Comparison of ENCODE assay signal across 32 cellular contexts in genomic region chr3:148681080-148681479, GRCh38. TPM values are rescaled to one million over a fixed set of nuclear protein-coding genes. Genes with fewer than 3 reads are reported as not detected.
A peak's percentile ranks its signal among the peaks of the same experiment; 100 is the strongest.
DNase-seq lines count a peak whose midpoint lies in the region; ATAC-seq, FAIRE-seq and TF ChIP-seq lines count a peak whose summit lies in the region.
"Had no signal": no experiment of that assay in that cellular context is flagged by ENCODE, and none has a peak within 500 bp of the region (broad histone marks: within the 10 kb centered on the region; RNA-seq: fewer than 3 reads in every experiment).

No MANE protein-coding gene starts in this region.

- H3K9me3 Mint-ChIP-seq in activated CD4-positive, alpha-beta memory T cell treated with anti-CD3 and anti-CD28 coated beads for 36 hours: no peaks in the 10 kb centered on the region
- H3K9me3 Mint-ChIP-seq: activated T-helper 2 cell treated with anti-CD3 and anti-CD28 coated beads, Interferon-gamma antibody, Interleukin-2, Interleukin-4, amounts not matched to agents 10 μg/mL and 5 μg/mL and 100 μg/mL, durations not matched to agents 14 hours and 24 hours and 36 hours; central memory CD8-positive, alpha-beta T cell had no signal

- no peaks in the 10 kb centered on the region for H3K27me3 Mint-ChIP-seq in activated CD4-positive, alpha-beta memory T cell treated with anti-CD3 and anti-CD28 coated beads for 36 hours
- H3K27me3 Mint-ChIP-seq: central memory CD8-positive, alpha-beta T cell had no signal

- H3K4me1 Mint-ChIP-seq in activated CD4-positive, alpha-beta memory T cell treated with anti-CD3 and anti-CD28 coated beads for 36 hours (ENCODE audit: low read depth): no peaks in the 10 kb centered on the region
- H3K4me1 Mint-ChIP-seq: central memory CD8-positive, alpha-beta T cell; stimulated activated effector memory CD8-positive, alpha-beta T cell treated with anti-CD3 and anti-CD28 coated beads, Interleukin-12 subunit alpha, Interleukin-12 subunit beta, amount 100 ng/mL, for 72 hours had no signal

- no peak for TF ChIP-seq EP300 in A549 (IDR thresholded peaks at IDR 0.05)

- in situ Hi-C loops in SK-MEL-5 (cut with HindIII; ENCODE audit: low pct_unique_long_range_greater_than_20kb, low sequenced_read_pairs): no loop called here

- POLR2A ChIA-PET in A549 (lab: Yijun Ruan, JAX): no interaction called here
- POLR2A ChIA-PET in activated CD4-positive, alpha-beta memory T cell treated with anti-CD3 and anti-CD28 coated beads for 36 hours (lab: Charles Lee): no interaction called here

- TF ChIP-seq RAD21 in A549 (conservative IDR thresholded peaks at IDR 0.05 in 1 of 2, IDR thresholded peaks at IDR 0.05 in 1 of 2): no peak

- no peak overlapping the region for H3K27ac Mint-ChIP-seq in activated CD4-positive, alpha-beta memory T cell treated with anti-CD3 and anti-CD28 coated beads for 36 hours
- H3K27ac Mint-ChIP-seq: activated naive CD4-positive, alpha-beta T cell treated with anti-CD3 and anti-CD28 coated beads, Interleukin-2, amount 50 U/mL, for 72 hours; activated T-helper 2 cell treated with anti-CD3 and anti-CD28 coated beads, Interferon-gamma antibody, Interleukin-2, Interleukin-4, amounts not matched to agents 10 μg/mL and 5 μg/mL and 100 μg/mL, durations not matched to agents 14 hours and 24 hours and 36 hours; stimulated activated effector memory CD8-positive, alpha-beta T cell treated with anti-CD3 and anti-CD28 coated beads, Interleukin-12 subunit alpha, Interleukin-12 subunit beta, amount 100 ng/mL, for 72 hours had no signal

- TF ChIP-seq POLR2A in A549 (IDR thresholded peaks at IDR 0.05; ENCODE audit: low read length): no peak

- H3K4me1 ChIP-seq in A549: peaks cover 13% of the 10 kb centered on the region
- H3K4me1 ChIP-seq: upper lobe of right lung had no signal

- CTCF ChIA-PET in A549 (lab: Yijun Ruan, JAX): no interaction called here
- CTCF ChIA-PET in activated CD4-positive, alpha-beta memory T cell treated with anti-CD3 and anti-CD28 coated beads for 36 hours (lab: Charles Lee): no interaction called here

- no peaks in the 10 kb centered on the region for H3K36me3 Mint-ChIP-seq in activated CD4-positive, alpha-beta memory T cell treated with anti-CD3 and anti-CD28 coated beads for 36 hours
- H3K36me3 Mint-ChIP-seq: activated naive CD4-positive, alpha-beta T cell treated with anti-CD3 and anti-CD28 coated beads, Interleukin-2, amount 50 U/mL, for 72 hours; stimulated activated effector memory CD8-positive, alpha-beta T cell treated with anti-CD3 and anti-CD28 coated beads, Interleukin-12 subunit alpha, Interleukin-12 subunit beta, amount 100 ng/mL, for 72 hours had no signal

- no peak overlapping the region for H3K4me3 ChIP-seq in A549
- H3K4me3 ChIP-seq: dorsolateral prefrontal cortex, hepatocyte, smooth muscle cell, upper lobe of right lung had no signal

- no peak for TF ChIP-seq CTCF in A549 (IDR thresholded peaks at IDR 0.05)

- DNase-seq in A549 (ENCODE audit: low read depth in 1 of 2, low spot score in 1 of 2) (peak in 1 of 2 experiments; percentile 38), HCEC 1CT (peak; percentile 79), SK-MEL-5 (ENCODE audit: low read depth, low spot score) (peak; percentile 43), fibroblast of gingiva (ENCODE audit: low read depth) (peak; percentile 37), SHP77 (lab: John Stamatoyannopoulos, UW) (no peak)
- DNase-seq in activated CD8-positive, alpha-beta memory T cell treated with anti-CD3 and anti-CD28 coated beads, Interleukin-2, amount 50 U/mL, for 4 hours: no peak
- DNase-seq in activated CD4-positive, alpha-beta memory T cell treated with anti-CD3 and anti-CD28 coated beads for 36 hours: no peak
- DNase-seq: ACHN; activated CD4-positive, alpha-beta T cell treated with anti-CD3 and anti-CD28 coated beads, Interleukin-2, amount 50 U/mL, for 48 hours; C1 segment of cervical spinal cord; Calu3; dorsolateral prefrontal cortex; KBM-7; mesendoderm; NCI-H146; NCI-H2171 treated with DMSO at 0.1 percent for 48 hours; NCI-H524 treated with DMSO at 0.1 percent for 48 hours; stimulated activated CD4-positive, alpha-beta T cell treated with anti-CD3 and anti-CD28 coated beads, Interleukin-2, amount 100 ng/mL, for 48 hours; substantia nigra; upper lobe of right lung had no signal

- no peaks in the 10 kb centered on the region for H3K9me3 ChIP-seq in A549
- H3K9me3 ChIP-seq: neutrophil, upper lobe of right lung had no signal

- H3K4me2 ChIP-seq in A549: peak overlapping the region; percentile 10; the same call in 1 of the 3 replicates
- H3K4me2 ChIP-seq: hepatocyte, smooth muscle cell had no signal

- ATAC-seq in A549 (peak in 1 of 2 experiments; percentile 86; a peak in 4 of 6 replicates), HG02588 (IDR thresholded peaks at IDR 0.05; ENCODE audit: unreplicated experiment) (no peak)
- ATAC-seq: activated naive CD4-positive, alpha-beta T cell treated with anti-CD3 and anti-CD28 coated beads, Interleukin-2, amount 50 U/mL, for 72 hours; stimulated activated effector memory CD8-positive, alpha-beta T cell treated with anti-CD3 and anti-CD28 coated beads, Interleukin-12 subunit alpha, Interleukin-12 subunit beta, amount 100 ng/mL, for 72 hours; upper lobe of right lung had no signal

- intact Hi-C loops in activated CD4-positive, alpha-beta memory T cell treated with anti-CD3 and anti-CD28 coated beads for 36 hours (cut with micrococcal nuclease): no loop called here

- no peak overlapping the region for H3K27ac ChIP-seq in A549
- H3K27ac ChIP-seq: dorsolateral prefrontal cortex, hepatocyte, neutrophil, upper lobe of right lung had no signal

- H3K4me3 Mint-ChIP-seq in activated CD4-positive, alpha-beta memory T cell treated with anti-CD3 and anti-CD28 coated beads for 36 hours: no peak overlapping the region
- H3K4me3 Mint-ChIP-seq: central memory CD8-positive, alpha-beta T cell; stimulated activated effector memory CD8-positive, alpha-beta T cell treated with anti-CD3 and anti-CD28 coated beads, Interleukin-12 subunit alpha, Interleukin-12 subunit beta, amount 100 ng/mL, for 72 hours had no signal

- no peak for FAIRE-seq in A549 (lab: Jason Lieb, UNC)
- FAIRE-seq: astrocyte, GM12892 had no signal

- 3% methylated on average over 1 of the region's 1 CpG for WGBS in A549 (ENCODE audit: missing lambda C conversion rate)

TF ChIP-seq in A549, 52 proteins besides CTCF, POLR2A, EP300 and RAD21 (continues in another document):
- no peak for TF ChIP-seq PBX3 (IDR thresholded peaks at IDR 0.05)
- no peak for TF ChIP-seq RFX5 (IDR thresholded peaks at IDR 0.05)
- 0 out of 2 replicates have a peak, but pooled peaks have one; percentile 18 for TF ChIP-seq FOSL2 (IDR thresholded peaks at IDR 0.05)
- TF ChIP-seq FOSL2 (CRISPR knock-in tag; IDR thresholded peaks at IDR 0.05): peak; percentile 73
- no peak for TF ChIP-seq NR3C1 (IDR thresholded peaks at IDR 0.05)
- TF ChIP-seq RCOR1 (IDR thresholded peaks at IDR 0.05; ENCODE audit: low read depth, low read length): no peak
- TF ChIP-seq RARB (CRISPR knock-in tag; IDR thresholded peaks at IDR 0.05): no peak
- TF ChIP-seq ESRRA (IDR thresholded peaks at IDR 0.05; ENCODE audit: borderline replicate concordance, low read length): no peak
- TF ChIP-seq POLR2AphosphoS2 (conservative IDR thresholded peaks at IDR 0.05; ENCODE audit: low read length): no peak
- no peak for TF ChIP-seq HEYL (CRISPR knock-in tag; IDR thresholded peaks at IDR 0.05)
- TF ChIP-seq CEBPB (IDR thresholded peaks at IDR 0.05): peak in 1 of 2 experiments; percentile 66; a peak in 2 of 4 replicates
- TF ChIP-seq RNF2 (IDR thresholded peaks at IDR 0.05; ENCODE audit: borderline replicate concordance, low read depth): no peak
- no peak for TF ChIP-seq TFCP2L1 (CRISPR knock-in tag; IDR thresholded peaks at IDR 0.05)
- no peak for TF ChIP-seq HDAC2 (IDR thresholded peaks at IDR 0.05)
- TF ChIP-seq ELK1 (IDR thresholded peaks at IDR 0.05; ENCODE audit: low read depth, low read length): no peak
- TF ChIP-seq MAFK (IDR thresholded peaks at IDR 0.05; ENCODE audit: partially characterized antibody): no peak
- TF ChIP-seq BHLHE40 (IDR thresholded peaks at IDR 0.05; ENCODE audit: low read depth, low read length): no peak
- no peak for TF ChIP-seq HOXB13 (CRISPR knock-in tag; IDR thresholded peaks at IDR 0.05; ENCODE audit: low read depth)
- TF ChIP-seq ZNF302 (CRISPR knock-in tag; IDR thresholded peaks at IDR 0.05): no peak

RNA-seq across cellular contexts. Expression of gene AGTR1, which starts 16.6 kb away (rescaled TPM):
- polyA plus RNA-seq in A549 (2011; rRNA removed): 3.1 and 5.4 TPM in 2 replicates
- 0.30 and 0.38 TPM in 2 replicates for polyA plus RNA-seq in A549 (2012; cell fraction: cytosol; rRNA removed)
- 0.37 and 0.88 TPM in 2 replicates for polyA plus RNA-seq in A549 (2012; cell fraction: nucleus; rRNA removed)
- polyA plus RNA-seq in A549 (2017; fragmentation: RNase III; extraction: RNeasy Plus Mini Kit Qiagen cat#74134 plus additional on column Dnase treatment): 0.71 to 1.1 TPM (median 0.92 TPM) in 3 replicates
- polyA minus RNA-seq in A549 (2011; rRNA and poly(A)+ RNA removed): 2.1 and 2.7 TPM in 2 replicates
- total RNA-seq in SK-MEL-5 (2014; rRNA removed; shearing (Covaris generic)): 0.08 and 0.13 TPM in 2 replicates
- 0.13 TPM in 1 of 2 replicates, not detected in the other for polyA plus RNA-seq in SK-MEL-5 (2015; cell fraction: cytosol; rRNA removed)
- not detected in 2 replicates for polyA plus RNA-seq in SK-MEL-5 (2015; cell fraction: nucleus; rRNA removed)
- total RNA-seq in activated CD4-positive, alpha-beta memory T cell treated with anti-CD3 and anti-CD28 coated beads for 36 hours: not detected
- total RNA-seq: activated naive CD4-positive, alpha-beta T cell treated with anti-CD3 and anti-CD28 coated beads, Interleukin-2, amount 50 U/mL, for 72 hours; activated T-helper 2 cell treated with anti-CD3 and anti-CD28 coated beads, Interferon-gamma antibody, Interleukin-2, Interleukin-4, amounts not matched to agents 10 μg/mL and 5 μg/mL and 100 μg/mL, durations not matched to agents 14 hours and 24 hours and 36 hours; Calu3; Daoy; RPMI7951 had no signal

Comparison
In these comparisons a context has a peak if more than half of its experiments do, and no peak if none do; other contexts are left out.
1. DNase-seq: peak in HCEC 1CT (single experiment), SK-MEL-5 (single experiment) and fibroblast of gingiva (single experiment); none in SHP77 (0 of 2), activated CD8-positive, alpha-beta memory T cell treated with anti-CD3 and anti-CD28 coated beads, Interleukin-2, amount 50 U/mL, for 4 hours (single experiment) and activated CD4-positive, alpha-beta memory T cell treated with anti-CD3 and anti-CD28 coated beads for 36 hours (single experiment).